Comparison of ENCODE assay signal across 8 cellular contexts in genomic region chr6:117477988-117478852, GRCh38. TPM values are rescaled to one million over a fixed set of nuclear protein-coding genes. Genes with fewer than 3 reads are reported as not detected.
DNase-seq lines count a peak whose midpoint lies in the region; FAIRE-seq and TF ChIP-seq lines count a peak whose summit lies in the region.

No MANE protein-coding gene starts in this region.

- H3K4me1 ChIP-seq in Karpas-422 (ENCODE audit: low read length), result no peaks in the 10 kb centered on the region

- H4K20me1 ChIP-seq in Karpas-422 (ENCODE audit: insufficient read depth, low read depth, low read length), result no peaks in the 10 kb centered on the region

- H3K4me3 ChIP-seq in GM06990 (replicated peaks; ENCODE audit: low read depth, low read length) (peak overlapping the region; percentile 32; the same call in 1 of the 2 replicates), Karpas-422 (ENCODE audit: low read length) (no peak overlapping the region), bronchial epithelial cell (ENCODE audit: low read depth, low read length) (no peak overlapping the region)

- peak; percentile 45 for TF ChIP-seq CTCF in GM06990 (IDR thresholded peaks at IDR 0.05; ENCODE audit: insufficient read depth, low read length, poor library complexity, severe bottlenecking)
- TF ChIP-seq CTCF in GM20000 (IDR thresholded peaks at IDR 0.05; ENCODE audit: extremely low read depth, missing control alignments), result peak; percentile 28
- peak; percentile 44 for TF ChIP-seq CTCF in bronchial epithelial cell (IDR thresholded peaks at IDR 0.05; ENCODE audit: insufficient read depth, low read length, severe bottlenecking)

- no peak overlapping the region for H3K27ac ChIP-seq in Karpas-422 (ENCODE audit: low read length)

- H3K9me3 ChIP-seq in Karpas-422 (ENCODE audit: low read length), result no peaks in the 10 kb centered on the region

- H3K9ac ChIP-seq in Karpas-422 (ENCODE audit: low read length), result no peak overlapping the region

- no peak overlapping the region for H3K4me2 ChIP-seq in Karpas-422 (ENCODE audit: low read depth, low read length, poor library complexity, severe bottlenecking)

- FAIRE-seq in bronchial epithelial cell (lab: Jason Lieb, UNC), result no peak

- H3K9me2 ChIP-seq in Karpas-422 (replicated peaks; ENCODE audit: insufficient read depth, low read length), result no peaks in the 10 kb centered on the region

- H2AFZ ChIP-seq in Karpas-422 (ENCODE audit: low read length), result no peak overlapping the region

- H3K79me2 ChIP-seq in Karpas-422 (ENCODE audit: low read length), result no peaks in the 10 kb centered on the region

- no peaks in the 10 kb centered on the region for H3K36me3 ChIP-seq in GM06990 (ENCODE audit: control insufficient read depth, insufficient read depth, low read length)
- no peaks in the 10 kb centered on the region for H3K36me3 ChIP-seq in Karpas-422 (ENCODE audit: insufficient read depth, low read length)
- no peaks in the 10 kb centered on the region for H3K36me3 ChIP-seq in bronchial epithelial cell (ENCODE audit: control insufficient read depth, insufficient read depth, low read length)

- no peak for DNase-seq in GM06990 (ENCODE audit: extremely low read depth, insufficient read length)
- peak; percentile 55 for DNase-seq in GM20000 (ENCODE audit: low spot score)
- peak; percentile 51 for DNase-seq in Karpas-422
- DNase-seq in bronchial epithelial cell (ENCODE audit: low read depth), result peak; percentile 44
- peak; percentile 2 for DNase-seq in retina
- no peak for DNase-seq in activated CD4-positive, CD25-positive, alpha-beta regulatory T cell treated with anti-CD3 and anti-CD28 coated beads, Interleukin-2, amount 50 U/mL, for 72 hours
- DNase-seq in effector CD8-positive, alpha-beta T cell (lab: John Stamatoyannopoulos, UW), result no peak
- DNase-seq in activated CD4-positive, CD25-positive, alpha-beta regulatory T cell (lab: John Stamatoyannopoulos, UW), result no peak

- H3K27me3 ChIP-seq in GM06990 (replicated peaks; ENCODE audit: control insufficient read depth, insufficient read depth, low read length), result no peaks in the 10 kb centered on the region
- no peaks in the 10 kb centered on the region for H3K27me3 ChIP-seq in Karpas-422 (ENCODE audit: low read length)
- no peaks in the 10 kb centered on the region for H3K27me3 ChIP-seq in bronchial epithelial cell (ENCODE audit: control insufficient read depth, insufficient read depth, low read length)

RNA-seq across cellular contexts. Expression of gene DCBLD1, which starts 4.3 kb away (rescaled TPM):
- not detected in 2 replicates for total RNA-seq in Karpas-422 (2014; rRNA removed; shearing (Covaris generic); ENCODE audit: low replicate concordance)
- 39.7 and 64.8 TPM in 2 replicates for total RNA-seq in bronchial epithelial cell

RNA-seq across cellular contexts. Expression of gene ROS1, which starts 52.5 kb away (rescaled TPM):
- total RNA-seq in Karpas-422 (2014; rRNA removed; shearing (Covaris generic); ENCODE audit: low replicate concordance), result not detected in 2 replicates
- 0.26 and 0.38 TPM in 2 replicates for total RNA-seq in bronchial epithelial cell

Comparison
In these comparisons a context has a peak if more than half of its experiments do, and no peak if none do; other contexts are left out.
1. DNase-seq: peak in GM20000 (single experiment), Karpas-422 (single experiment), bronchial epithelial cell (single experiment) and retina (single experiment); none in GM06990 (single experiment), activated CD4-positive, CD25-positive, alpha-beta regulatory T cell treated with anti-CD3 and anti-CD28 coated beads, Interleukin-2, amount 50 U/mL, for 72 hours (single experiment), effector CD8-positive, alpha-beta T cell (single experiment) and activated CD4-positive, CD25-positive, alpha-beta regulatory T cell (0 of 4).
2. RNA of gene DCBLD1, which starts 4.3 kb away (total RNA-seq): 39.7 to 64.8 TPM in bronchial epithelial cell; not detected in Karpas-422; every median in the first group is over 10 times any median in the second.
3. Peak in every context shown above with its lines, with median percentiles within 50 percentile points of each other: CTCF ChIP-seq.